25 cellular contexts compared by ENCODE assay signal in genomic region chr2:109439897-109440506, GRCh38.
DNase-seq lines count a peak whose midpoint lies in the region; ATAC-seq and TF ChIP-seq lines count a peak whose summit lies in the region.
"Had no signal": no experiment of that assay in that cellular context is flagged by ENCODE, and none has a peak within 500 bp of the region (broad histone marks: within the 10 kb centered on the region; RNA-seq: fewer than 3 reads in every experiment).

No MANE protein-coding gene starts in this region.

- intact Hi-C loops in lower lobe of right lung (cut with DNase I): no loop called here

- peak overlapping the region; percentile 71 to 93 (median 90) for H3K27ac Mint-ChIP-seq in brain
- H3K27ac Mint-ChIP-seq: activated CD4-positive, alpha-beta T cell treated with anti-CD3 and anti-CD28 coated beads, Interleukin-2, amount 10 ng/mL, durations not matched to agents 24 days and 14 days; activated naive CD8-positive, alpha-beta T cell treated with anti-CD3 and anti-CD28 coated beads, Interleukin-2, amount 10 ng/mL, durations not matched to agents 7 days and 5 days; memory B cell; stimulated activated naive CD8-positive, alpha-beta T cell treated with anti-CD3 and anti-CD28 coated beads, Interleukin-15, Interleukin-2, amounts not matched to agents 100 ng/mL and 50 ng/mL, for 24 hours had no signal

- no peaks in the 10 kb centered on the region for H3K4me1 ChIP-seq in RWPE2 (ENCODE audit: insufficient read depth, poor library complexity, severe bottlenecking)
- H3K4me1 ChIP-seq in lower lobe of right lung: peaks cover 10% of the 10 kb centered on the region
- peaks cover 40 to 55% of the 10 kb centered on the region in 2 donors for H3K4me1 ChIP-seq in thoracic aorta (ENCODE audit: control insufficient read depth in 1 of 2, low read depth in 2 of 2)
- H3K4me1 ChIP-seq: body of pancreas, Caco-2 had no signal

- no peak overlapping the region for H3K27ac ChIP-seq in RWPE2 (ENCODE audit: poor library complexity, severe bottlenecking)
- no peak overlapping the region for H3K27ac ChIP-seq in lower lobe of right lung
- H3K27ac ChIP-seq in thoracic aorta: peak overlapping the region; percentile 93 to 95
- H3K27ac ChIP-seq: BLaER1 treated with 17β-estradiol and CSF1 and Interleukin-3, amounts not matched to agents 10 nM and 100 nM; body of pancreas; neutrophil; transverse colon had no signal

- H3K9me3 ChIP-seq in RWPE2 (ENCODE audit: severe bottlenecking): peaks cover 22% of the 10 kb centered on the region
- H3K9me3 ChIP-seq in lower lobe of right lung: peaks cover 22% of the 10 kb centered on the region
- H3K9me3 ChIP-seq in thoracic aorta: peaks cover 7% of the 10 kb centered on the region

- H3K36me3 Mint-ChIP-seq in brain: peaks cover 60% of the 10 kb centered on the region
- H3K36me3 Mint-ChIP-seq: activated naive CD8-positive, alpha-beta T cell treated with anti-CD3 and anti-CD28 coated beads, Interleukin-2, amount 10 ng/mL, durations not matched to agents 7 days and 5 days had no signal

- H3K9me3 Mint-ChIP-seq in brain: peaks cover 35 to 54% (median 50%) of the 10 kb centered on the region in 5 experiments

- TF ChIP-seq CTCF in RWPE2 (IDR thresholded peaks at IDR 0.05; ENCODE audit: poor library complexity, severe bottlenecking): no peak
- TF ChIP-seq CTCF in brain (conservative IDR thresholded peaks at IDR 0.05): no peak
- TF ChIP-seq CTCF in lower lobe of right lung (IDR thresholded peaks at IDR 0.05): no peak
- TF ChIP-seq CTCF in thoracic aorta (IDR thresholded peaks at IDR 0.05): no peak

- ATAC-seq in RWPE2 (ENCODE audit: low read depth) (no peak), lower lobe of right lung (peak; percentile 57 to 62), thoracic aorta (ENCODE audit: insufficient number of reproducible peaks, low FRiP score, low read depth) (no peak)
- ATAC-seq: body of pancreas, heart right ventricle, psoas muscle had no signal

- no peak overlapping the region for H3K4me3 ChIP-seq in RWPE2 (ENCODE audit: severe bottlenecking)
- H3K4me3 ChIP-seq in lower lobe of right lung: no peak overlapping the region
- H3K4me3 ChIP-seq in thoracic aorta: no peak overlapping the region
- H3K4me3 ChIP-seq: BLaER1 treated with 17β-estradiol and CSF1 and Interleukin-3, amounts not matched to agents 10 nM and 100 nM; body of pancreas; heart right ventricle; psoas muscle; transverse colon had no signal

- H3K27me3 ChIP-seq in RWPE2 (ENCODE audit: insufficient read depth, poor library complexity, severe bottlenecking) (no peaks in the 10 kb centered on the region), lower lobe of right lung (ENCODE audit: low read depth) (no peaks in the 10 kb centered on the region), thoracic aorta (replicated peaks; ENCODE audit: insufficient read depth) (no peaks in the 10 kb centered on the region)
- H3K27me3 ChIP-seq: BLaER1 treated with 17β-estradiol and CSF1 and Interleukin-3, amounts not matched to agents 10 nM and 100 nM; body of pancreas; heart right ventricle; neutrophil; transverse colon had no signal

- peak overlapping the region in 1 of 5 experiments; percentile 73 for H3K4me3 Mint-ChIP-seq in brain
- H3K4me3 Mint-ChIP-seq: activated CD4-positive, alpha-beta T cell treated with anti-CD3 and anti-CD28 coated beads, Interleukin-2, amount 10 ng/mL, durations not matched to agents 24 days and 14 days; activated naive CD8-positive, alpha-beta T cell treated with anti-CD3 and anti-CD28 coated beads, Interleukin-2, amount 10 ng/mL, durations not matched to agents 7 days and 5 days; memory B cell; stimulated activated naive CD8-positive, alpha-beta T cell treated with anti-CD3 and anti-CD28 coated beads, Interleukin-15, Interleukin-2, amounts not matched to agents 100 ng/mL and 50 ng/mL, for 24 hours had no signal

- peaks cover 60% of the 10 kb centered on the region for H3K4me1 Mint-ChIP-seq in brain
- H3K4me1 Mint-ChIP-seq: activated CD4-positive, alpha-beta T cell treated with anti-CD3 and anti-CD28 coated beads, Interleukin-2, amount 10 ng/mL, durations not matched to agents 24 days and 14 days; activated naive CD8-positive, alpha-beta T cell treated with anti-CD3 and anti-CD28 coated beads, Interleukin-2, amount 10 ng/mL, durations not matched to agents 7 days and 5 days; memory B cell had no signal

- DNase-seq in RWPE2 (ENCODE audit: low spot score): peak; percentile 4
- no peak for DNase-seq in lower lobe of right lung
- no peak for DNase-seq in thoracic aorta (ENCODE audit: low spot score)
- no peak for DNase-seq in D341Med (ENCODE audit: low spot score)
- DNase-seq in NCI-H1092 treated with DMSO at 0.1 percent for 48 hours (lab: John Stamatoyannopoulos, UW): no peak
- no peak for DNase-seq in foreskin melanocyte
- DNase-seq: activated CD4-positive, alpha-beta T cell treated with anti-CD3 and anti-CD28 coated beads, Interleukin-2, amount 10 ng/mL, durations not matched to agents 24 days and 14 days; activated naive CD8-positive, alpha-beta T cell treated with anti-CD3 and anti-CD28 coated beads, Interleukin-2, amount 10 ng/mL, durations not matched to agents 7 days and 5 days; activated T-cell treated with anti-CD3 and anti-CD28 coated beads, Interleukin-2, amount 50 U/mL, for 1 hour; body of pancreas; DND-41; effector memory CD4-positive, alpha-beta T cell; heart right ventricle; KBM-7; NCI-H1436; NCI-H446 treated with DMSO at 0.1 percent for 48 hours; OCI-M1; psoas muscle; transverse colon had no signal

- H3K36me3 ChIP-seq in RWPE2 (ENCODE audit: low read depth): no peaks in the 10 kb centered on the region
- no peaks in the 10 kb centered on the region for H3K36me3 ChIP-seq in lower lobe of right lung
- peaks cover 4% of the 10 kb centered on the region for H3K36me3 ChIP-seq in thoracic aorta
- H3K36me3 ChIP-seq: transverse colon had no signal

- peaks cover 4% of the 10 kb centered on the region for H3K27me3 Mint-ChIP-seq in brain
- H3K27me3 Mint-ChIP-seq: activated CD4-positive, alpha-beta T cell treated with anti-CD3 and anti-CD28 coated beads, Interleukin-2, amount 10 ng/mL, durations not matched to agents 24 days and 14 days; activated naive CD8-positive, alpha-beta T cell treated with anti-CD3 and anti-CD28 coated beads, Interleukin-2, amount 10 ng/mL, durations not matched to agents 7 days and 5 days; stimulated activated naive CD8-positive, alpha-beta T cell treated with anti-CD3 and anti-CD28 coated beads, Interleukin-15, Interleukin-2, amounts not matched to agents 100 ng/mL and 50 ng/mL, for 24 hours had no signal

Comparison
In these comparisons a context has a peak if more than half of its experiments do, and no peak if none do; other contexts are left out.
1. ATAC-seq: peak in lower lobe of right lung (2 of 2); none in RWPE2 (single experiment) and thoracic aorta (single experiment).
2. H3K27ac ChIP-seq: peak in thoracic aorta (2 of 2); none in RWPE2 (single experiment) and lower lobe of right lung (single experiment).